ENCODE assay signal across 20 cellular contexts in genomic region chr12:39935275-39935674, GRCh38.
A peak's percentile ranks its signal among the peaks of the same experiment; 100 is the strongest.
DNase-seq lines count a peak whose midpoint lies in the region; ATAC-seq and TF ChIP-seq lines count a peak whose summit lies in the region.
"Had no signal": no experiment of that assay in that cellular context is flagged by ENCODE, and none has a peak within 500 bp of the region (broad histone marks: within the 10 kb centered on the region; RNA-seq: fewer than 3 reads in every experiment).

No MANE protein-coding gene starts in this region.

- no peaks in the 10 kb centered on the region for H3K9me3 ChIP-seq in testis
- H3K9me3 ChIP-seq: left ventricle myocardium inferior, psoas muscle, upper lobe of right lung had no signal

- H3K27ac ChIP-seq in testis, result no peak overlapping the region
- H3K27ac ChIP-seq: C4-2B, left ventricle myocardium inferior, psoas muscle, upper lobe of right lung had no signal

- no peak overlapping the region for H3K27ac Mint-ChIP-seq in effector memory CD8-positive, alpha-beta T cell
- H3K27ac Mint-ChIP-seq: naive thymus-derived CD8-positive, alpha-beta T cell; T-helper 1 cell treated with Interleukin-12 subunit alpha and Interleukin-12 subunit beta and Interleukin-4 antibody, amounts not matched to agents 30 μg/mL and 1 μg/mL, for 36 hours had no signal

- no peaks in the 10 kb centered on the region for H3K27me3 ChIP-seq in testis
- H3K27me3 ChIP-seq: upper lobe of right lung had no signal

- no peak overlapping the region for H3K4me3 Mint-ChIP-seq in effector memory CD8-positive, alpha-beta T cell
- H3K4me3 Mint-ChIP-seq: naive thymus-derived CD8-positive, alpha-beta T cell; T-helper 1 cell treated with Interleukin-12 subunit alpha and Interleukin-12 subunit beta and Interleukin-4 antibody, amounts not matched to agents 30 μg/mL and 1 μg/mL, for 36 hours had no signal

- H3K4me1 ChIP-seq in testis, result no peaks in the 10 kb centered on the region
- H3K4me1 ChIP-seq: left ventricle myocardium inferior, psoas muscle had no signal

- TF ChIP-seq POLR2A in testis (IDR thresholded peaks at IDR 0.05), result no peak

- H3K36me3 Mint-ChIP-seq in effector memory CD8-positive, alpha-beta T cell (ENCODE audit: insufficient read depth), result no peaks in the 10 kb centered on the region
- H3K36me3 Mint-ChIP-seq: naive thymus-derived CD8-positive, alpha-beta T cell had no signal

- no peaks in the 10 kb centered on the region for H3K9me3 Mint-ChIP-seq in effector memory CD8-positive, alpha-beta T cell
- H3K9me3 Mint-ChIP-seq: T-helper 1 cell treated with Interleukin-12 subunit alpha and Interleukin-12 subunit beta and Interleukin-4 antibody, amounts not matched to agents 30 μg/mL and 1 μg/mL, for 36 hours had no signal

- no peak for TF ChIP-seq CTCF in testis (IDR thresholded peaks at IDR 0.05)

- 83 to 87% methylated on average over 1 of the region's 1 CpG for WGBS in testis, 2 donors

- intact Hi-C loops in testis (cut with DNase I; ENCODE audit: low total_unique reads), result no loop called here

- H3K4me3 ChIP-seq in testis, result no peak overlapping the region
- H3K4me3 ChIP-seq: left ventricle myocardium inferior, psoas muscle, upper lobe of right lung had no signal

- no peaks in the 10 kb centered on the region for H3K27me3 Mint-ChIP-seq in effector memory CD8-positive, alpha-beta T cell
- H3K27me3 Mint-ChIP-seq: naive thymus-derived CD8-positive, alpha-beta T cell had no signal

- peak; percentile 26 for DNase-seq in AG08395 (ENCODE audit: low spot score)
- DNase-seq in amniotic stem cell (lab: John Stamatoyannopoulos, UW), result peak; percentile 1
- peak; percentile 8 for DNase-seq in glomerular visceral epithelial cell (ENCODE audit: extremely low spot score)
- no peak for DNase-seq in AML-193 (lab: John Stamatoyannopoulos, UW)
- no peak for DNase-seq in effector memory CD8-positive, alpha-beta T cell
- no peak for DNase-seq in testis
- DNase-seq: activated CD4-positive, alpha-beta T cell treated with anti-CD3 and anti-CD28 coated beads, Interleukin-2, amount 50 U/mL, for 1 hour; hippocampal formation; left ventricle myocardium inferior; naive thymus-derived CD8-positive, alpha-beta T cell; NCI-H1694; NCI-H524; psoas muscle; RPMI8226; stimulated activated CD4-positive, alpha-beta T cell treated with anti-CD3 and anti-CD28 coated beads, Interleukin-1b, Interleukin-23, amount 100 ng/mL, for 48 hours; upper lobe of right lung had no signal

- H3K4me1 Mint-ChIP-seq in effector memory CD8-positive, alpha-beta T cell (ENCODE audit: low read depth in 2 of 2), result peaks cover 0 to 3% of the 10 kb centered on the region in 2 donors
- H3K4me1 Mint-ChIP-seq: naive thymus-derived CD8-positive, alpha-beta T cell had no signal

- peak; percentile 47 for ATAC-seq in GM19463 (IDR thresholded peaks at IDR 0.05; ENCODE audit: unreplicated experiment)
- no peak for ATAC-seq in effector memory CD8-positive, alpha-beta T cell (replicated peaks)
- ATAC-seq in HG02798 (IDR thresholded peaks at IDR 0.05; ENCODE audit: poor library complexity, unreplicated experiment), result no peak
- ATAC-seq: naive thymus-derived CD8-positive, alpha-beta T cell; psoas muscle; upper lobe of right lung had no signal

- H3K36me3 ChIP-seq in testis (ENCODE audit: low read depth, missing control alignments), result no peaks in the 10 kb centered on the region
- H3K36me3 ChIP-seq: left ventricle myocardium inferior, upper lobe of right lung had no signal

Comparison
In these comparisons a context has a peak if more than half of its experiments do, and no peak if none do; other contexts are left out.
1. DNase-seq: peak in AG08395 (single experiment), amniotic stem cell (single experiment) and glomerular visceral epithelial cell (single experiment); none in AML-193 (0 of 2), effector memory CD8-positive, alpha-beta T cell (0 of 3) and testis (single experiment).